Comparison of ENCODE assay signal across 28 cellular contexts in genomic region chr19:23784274-23784673, GRCh38. TPM values are rescaled to one million over a fixed set of nuclear protein-coding genes. Genes with fewer than 3 reads are reported as not detected.
"Had no signal": no experiment of that assay in that cellular context is flagged by ENCODE, and none has a peak within 500 bp of the region (broad histone marks: within the 10 kb centered on the region; RNA-seq: fewer than 3 reads in every experiment).

No MANE protein-coding gene starts in this region.

- ATAC-seq: activated naive CD8-positive, alpha-beta T cell treated with anti-CD3 and anti-CD28 coated beads, Interleukin-2, amount 50 U/mL, for 24 hours; Panc1; SK-N-SH treated with all-trans-retinoic acid at 6 μM for 48 hours; T-helper 17 cell had no signal

- H3K4me1 Mint-ChIP-seq: activated B cell treated with CpG ODN at 0.5 μM for 24 hours; activated naive CD4-positive, alpha-beta T cell treated with anti-CD3 and anti-CD28 coated beads, Interleukin-2, amount 50 U/mL, for 24 hours; activated naive CD8-positive, alpha-beta T cell treated with anti-CD3 and anti-CD28 coated beads, Interleukin-2, amount 50 U/mL, for 24 hours; brain; central memory CD8-positive, alpha-beta T cell had no signal

- H3K9me3 Mint-ChIP-seq: activated B cell treated with CpG ODN at 0.5 μM for 24 hours; activated naive CD4-positive, alpha-beta T cell treated with anti-CD3 and anti-CD28 coated beads, Interleukin-2, amount 50 U/mL, for 24 hours; activated naive CD8-positive, alpha-beta T cell treated with anti-CD3 and anti-CD28 coated beads, Interleukin-2, amount 50 U/mL, for 24 hours; central memory CD8-positive, alpha-beta T cell had no signal

- H3K4me3 Mint-ChIP-seq: activated B cell treated with CpG ODN at 0.5 μM for 24 hours; activated naive CD4-positive, alpha-beta T cell treated with anti-CD3 and anti-CD28 coated beads, Interleukin-2, amount 50 U/mL, for 24 hours; activated naive CD8-positive, alpha-beta T cell treated with anti-CD3 and anti-CD28 coated beads, Interleukin-2, amount 50 U/mL, for 24 hours; activated T-cell treated with anti-CD3 and anti-CD28 coated beads, Interleukin-2, amount 50 U/mL, for 72 hours; brain; central memory CD8-positive, alpha-beta T cell; T-helper 17 cell had no signal

- DNase-seq: activated B cell treated with CpG ODN at 0.5 μM for 24 hours; activated CD4-positive, alpha-beta T cell treated with anti-CD3 and anti-CD28 coated beads for 4 hours; activated CD8-positive, alpha-beta memory T cell treated with anti-CD3 and anti-CD28 coated beads for 24 hours; activated naive CD8-positive, alpha-beta T cell treated with anti-CD3 and anti-CD28 coated beads, Interleukin-2, amount 50 U/mL, for 24 hours; activated T-cell treated with anti-CD3 and anti-CD28 coated beads, Interleukin-2, amount 50 U/mL, for 72 hours; amygdala; MV-4-11; NCI-H1092 treated with DMSO at 0.1 percent for 48 hours; NCI-H1417 treated with DMSO at 0.1 percent for 48 hours; NCI-H1694; NCI-H2029; NCI-H2107; NCI-H2171 treated with DMSO at 0.1 percent for 48 hours; NCI-H226; NCI-H510A; NCI-H526 treated with DMSO at 0.1 percent for 48 hours; NCI-H82; NK-92 treated with Interleukin-12 subunit alpha and Interleukin-12 subunit beta, amount 100 ng/mL, for 24 hours; OCI-M1; SHP77; T-helper 17 cell; T-helper 9 cell had no signal

- H3K27ac Mint-ChIP-seq: activated B cell treated with CpG ODN at 0.5 μM for 24 hours; activated naive CD4-positive, alpha-beta T cell treated with anti-CD3 and anti-CD28 coated beads, Interleukin-2, amount 50 U/mL, for 24 hours; activated naive CD8-positive, alpha-beta T cell treated with anti-CD3 and anti-CD28 coated beads, Interleukin-2, amount 50 U/mL, for 24 hours; activated T-cell treated with anti-CD3 and anti-CD28 coated beads, Interleukin-2, amount 50 U/mL, for 72 hours; brain; T-helper 17 cell had no signal

- H3K27me3 Mint-ChIP-seq: activated B cell treated with CpG ODN at 0.5 μM for 24 hours; activated naive CD4-positive, alpha-beta T cell treated with anti-CD3 and anti-CD28 coated beads, Interleukin-2, amount 50 U/mL, for 24 hours; activated naive CD8-positive, alpha-beta T cell treated with anti-CD3 and anti-CD28 coated beads, Interleukin-2, amount 50 U/mL, for 24 hours; brain; central memory CD8-positive, alpha-beta T cell; T-helper 17 cell had no signal

RNA-seq across cellular contexts. Expression of gene ZNF681, which starts 25.6 kb away (rescaled TPM):
- total RNA-seq: MCF 10A had no signal
